Comparison of ENCODE assay signal across 13 cellular contexts in the genomic region with DNA sequence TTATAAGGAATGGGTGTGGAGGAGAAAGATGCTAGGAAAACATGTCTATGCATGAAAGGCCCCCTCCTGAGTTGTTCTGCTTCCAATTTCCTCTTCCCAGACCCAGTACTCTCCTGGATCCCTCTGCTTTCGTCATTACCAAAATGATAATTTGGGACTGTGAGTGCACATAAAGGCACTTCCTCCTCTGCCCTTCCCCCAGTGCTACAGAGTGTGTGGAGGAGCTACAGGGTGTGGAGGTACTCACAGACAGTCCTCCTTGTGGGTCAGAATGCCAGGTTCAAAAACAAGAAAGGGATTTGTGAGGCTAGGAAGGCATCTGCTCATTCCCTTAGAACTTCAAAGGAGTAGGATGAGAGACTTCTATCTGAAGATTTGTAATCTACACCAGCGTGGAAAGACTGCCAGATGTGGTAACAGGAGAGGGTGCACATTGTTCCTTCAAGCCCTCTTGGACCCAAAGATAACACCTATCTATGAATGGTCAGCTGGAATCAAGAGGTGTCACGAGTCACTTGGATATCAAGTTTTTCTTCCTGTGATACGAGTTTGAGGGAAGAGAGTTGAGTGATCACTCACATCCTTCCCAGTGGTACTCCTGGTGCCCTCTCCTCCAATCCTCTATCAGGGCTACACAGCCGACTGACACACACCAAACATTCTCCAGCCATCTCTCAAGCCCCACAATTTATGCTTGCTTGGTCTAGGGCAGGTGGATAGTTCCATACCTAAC.
"Had no signal": no experiment of that assay in that cellular context is flagged by ENCODE, and none has a peak within 500 bp of the region (broad histone marks: within the 10 kb centered on the region; RNA-seq: fewer than 3 reads in every experiment).

No MANE protein-coding gene starts in this region.

- H3K4me3 Mint-ChIP-seq: activated CD4-positive, alpha-beta memory T cell treated with anti-CD3 and anti-CD28 coated beads, Interleukin-2, amount 10 ng/mL, durations not matched to agents 7 days and 5 days; activated CD4-positive, alpha-beta T cell treated with anti-CD3 and anti-CD28 coated beads for 36 hours; naive B cell had no signal

- DNase-seq: activated CD4-positive, alpha-beta memory T cell treated with anti-CD3 and anti-CD28 coated beads, Interleukin-2, amount 10 ng/mL, durations not matched to agents 7 days and 5 days; activated CD4-positive, alpha-beta T cell treated with anti-CD3 and anti-CD28 coated beads for 36 hours; activated gamma-delta T cell; activated T-cell treated with anti-CD3 and anti-CD28 coated beads, Interleukin-2, amount 50 U/mL, for 48 hours; aorta; kidney glomerular epithelial cell; midbrain; naive B cell; retina; substantia nigra; T-helper 2 cell; upper lobe of left lung had no signal

- H3K4me1 Mint-ChIP-seq: activated CD4-positive, alpha-beta memory T cell treated with anti-CD3 and anti-CD28 coated beads, Interleukin-2, amount 10 ng/mL, durations not matched to agents 7 days and 5 days; activated CD4-positive, alpha-beta T cell treated with anti-CD3 and anti-CD28 coated beads for 36 hours; naive B cell had no signal

- H3K9me3 ChIP-seq: upper lobe of left lung had no signal

- H3K27ac Mint-ChIP-seq: activated CD4-positive, alpha-beta memory T cell treated with anti-CD3 and anti-CD28 coated beads, Interleukin-2, amount 10 ng/mL, durations not matched to agents 7 days and 5 days; activated CD4-positive, alpha-beta T cell treated with anti-CD3 and anti-CD28 coated beads for 36 hours; naive B cell had no signal

- H3K4me3 ChIP-seq: hepatocyte, upper lobe of left lung had no signal

- ATAC-seq: activated CD4-positive, alpha-beta T cell treated with anti-CD3 and anti-CD28 coated beads for 36 hours had no signal

- H3K36me3 Mint-ChIP-seq: naive B cell had no signal

- H3K27ac ChIP-seq: hepatocyte, upper lobe of left lung had no signal

- H3K9me3 Mint-ChIP-seq: activated CD4-positive, alpha-beta memory T cell treated with anti-CD3 and anti-CD28 coated beads, Interleukin-2, amount 10 ng/mL, durations not matched to agents 7 days and 5 days; naive B cell had no signal

- H3K36me3 ChIP-seq: upper lobe of left lung had no signal

- H3K4me1 ChIP-seq: upper lobe of left lung had no signal

- H3K27me3 ChIP-seq: hepatocyte, upper lobe of left lung had no signal
